ENCODE assay signal across 8 cellular contexts in genomic region chrX:109856974-109857373, GRCh38.
DNase-seq lines count a peak whose midpoint lies in the region; ATAC-seq and TF ChIP-seq lines count a peak whose summit lies in the region.

No MANE protein-coding gene starts in this region.

- TF ChIP-seq CTCF in ovary (IDR thresholded peaks at IDR 0.05), result peak; percentile 49 to 61 (median 57)

- H3K4me3 Mint-ChIP-seq in activated CD4-positive, alpha-beta T cell treated with anti-CD3 and anti-CD28 coated beads, Interleukin-2, amount 10 ng/mL, durations not matched to agents 7 days and 5 days, result no peak overlapping the region

- no peaks in the 10 kb centered on the region for H3K9me3 ChIP-seq in ovary

- no peak for ATAC-seq in GM19351 (IDR thresholded peaks at IDR 0.05; ENCODE audit: unreplicated experiment)

- H3K36me3 ChIP-seq in ovary, result no peaks in the 10 kb centered on the region

- 11 to 16% (median 12%) methylated on average over 5 of the region's 5 CpGs for whole genome bisulfite sequencing in ovary, 3 donors

- CTCF ChIA-PET in activated CD4-positive, alpha-beta T cell treated with anti-CD3 and anti-CD28 coated beads, Interleukin-2, amount 10 ng/mL, durations not matched to agents 7 days and 5 days (lab: Charles Lee), result interaction anchor here (0.7 to 2.4 kb wide), 13 partner anchors 9 to 371 kb away, joined by 3 to 22 read pairs (median 3); no protein-coding TSS in a partner anchor

- H3K4me3 ChIP-seq in ovary, result no peak overlapping the region

- H3K4me1 ChIP-seq in ovary (ENCODE audit: insufficient read depth), result no peaks in the 10 kb centered on the region

- H3K9me3 Mint-ChIP-seq in activated CD4-positive, alpha-beta T cell treated with anti-CD3 and anti-CD28 coated beads, Interleukin-2, amount 10 ng/mL, durations not matched to agents 7 days and 5 days, result peaks cover 3% of the 10 kb centered on the region

- intact Hi-C loops in ovary (cut with DNase I), result no loop called here

- H3K36me3 Mint-ChIP-seq in activated CD4-positive, alpha-beta T cell treated with anti-CD3 and anti-CD28 coated beads, Interleukin-2, amount 10 ng/mL, durations not matched to agents 7 days and 5 days (ENCODE audit: low read depth), result no peaks in the 10 kb centered on the region

- peak; percentile 34 for DNase-seq in activated CD4-positive, alpha-beta T cell treated with anti-CD3 and anti-CD28 coated beads, Interleukin-2, amount 10 ng/mL, durations not matched to agents 7 days and 5 days
- no peak for DNase-seq in activated CD4-positive, alpha-beta T cell treated with anti-CD3 and anti-CD28 coated beads for 48 hours
- DNase-seq in NCI-H1694 (lab: John Stamatoyannopoulos, UW) (peak; percentile 12), dermis microvascular lymphatic vessel endothelial cell (ENCODE audit: low read depth in 2 of 2) (peak; percentile 4 to 38), ovary (no peak), amniotic stem cell (lab: John Stamatoyannopoulos, UW) (no peak), DMS153 treated with DMSO at 0.1 percent for 48 hours (lab: John Stamatoyannopoulos, UW; ENCODE audit: unreplicated experiment) (no peak)

- no peak for TF ChIP-seq POLR2A in ovary (IDR thresholded peaks at IDR 0.05)

- H3K4me1 Mint-ChIP-seq in activated CD4-positive, alpha-beta T cell treated with anti-CD3 and anti-CD28 coated beads, Interleukin-2, amount 10 ng/mL, durations not matched to agents 7 days and 5 days, result peaks cover 7% of the 10 kb centered on the region

- TF ChIP-seq EP300 in ovary (IDR thresholded peaks at IDR 0.05), result no peak

- peaks cover 2% of the 10 kb centered on the region for H3K27me3 Mint-ChIP-seq in activated CD4-positive, alpha-beta T cell treated with anti-CD3 and anti-CD28 coated beads, Interleukin-2, amount 10 ng/mL, durations not matched to agents 7 days and 5 days

- no peak overlapping the region for H3K27ac Mint-ChIP-seq in activated CD4-positive, alpha-beta T cell treated with anti-CD3 and anti-CD28 coated beads, Interleukin-2, amount 10 ng/mL, durations not matched to agents 7 days and 5 days

- H3K27ac ChIP-seq in ovary, result no peak overlapping the region

- POLR2A ChIA-PET in activated CD4-positive, alpha-beta T cell treated with anti-CD3 and anti-CD28 coated beads, Interleukin-2, amount 10 ng/mL, durations not matched to agents 7 days and 5 days (lab: Charles Lee), result no interaction called here

- H3K27me3 ChIP-seq in ovary, result no peaks in the 10 kb centered on the region

Comparison
In these comparisons a context has a peak if more than half of its experiments do, and no peak if none do; other contexts are left out.
1. DNase-seq: peak in activated CD4-positive, alpha-beta T cell treated with anti-CD3 and anti-CD28 coated beads, Interleukin-2, amount 10 ng/mL, durations not matched to agents 7 days and 5 days (single experiment), NCI-H1694 (single experiment) and dermis microvascular lymphatic vessel endothelial cell (2 of 2); none in activated CD4-positive, alpha-beta T cell treated with anti-CD3 and anti-CD28 coated beads for 48 hours (single experiment), ovary (0 of 5), amniotic stem cell (single experiment) and DMS153 treated with DMSO at 0.1 percent for 48 hours (single experiment).